11 cellular contexts compared by ENCODE assay signal in genomic region chr2:188295067-188295685, GRCh38. TPM values are rescaled to one million over a fixed set of nuclear protein-coding genes. Genes with fewer than 3 reads are reported as not detected.
DNase-seq lines count a peak whose midpoint lies in the region; ATAC-seq and TF ChIP-seq lines count a peak whose summit lies in the region.
"Had no signal": no experiment of that assay in that cellular context is flagged by ENCODE, and none has a peak within 500 bp of the region (broad histone marks: within the 10 kb centered on the region; RNA-seq: fewer than 3 reads in every experiment).

No MANE protein-coding gene starts in this region.

- CTCF ChIA-PET in PC-3 (lab: Charles Lee), result no interaction called here
- CTCF ChIA-PET in CD4-positive, alpha-beta memory T cell (lab: Charles Lee; ENCODE audit: partially characterized antibody), result no interaction called here

- H3K4me2 ChIP-seq in PC-3 (ENCODE audit: low read length) (peak overlapping the region; percentile 85), fibroblast of lung (ENCODE audit: extremely low read depth, insufficient read depth, low read length) (peak overlapping the region; percentile 68)

- H3K27ac Mint-ChIP-seq in CD4-positive, alpha-beta memory T cell, result no peak overlapping the region
- H3K27ac Mint-ChIP-seq: naive B cell; stimulated activated effector memory CD8-positive, alpha-beta T cell treated with anti-CD3 and anti-CD28 coated beads, Interleukin-12 subunit alpha, Interleukin-12 subunit beta, amount 100 ng/mL, for 72 hours had no signal

- ATAC-seq in PC-3 (no peak), HG03095 (IDR thresholded peaks at IDR 0.05; ENCODE audit: unreplicated experiment) (no peak), GM18511 (IDR thresholded peaks at IDR 0.05; ENCODE audit: unreplicated experiment) (no peak), GM21526 (IDR thresholded peaks at IDR 0.05; ENCODE audit: low FRiP score, unreplicated experiment) (no peak)
- ATAC-seq: stimulated activated effector memory CD8-positive, alpha-beta T cell treated with anti-CD3 and anti-CD28 coated beads, Interleukin-12 subunit alpha, Interleukin-12 subunit beta, amount 100 ng/mL, for 72 hours had no signal

- DNase-seq in BE2C (no peak), PC-3 (peak; percentile 33), fibroblast of lung (ENCODE audit: low read depth in 2 of 2) (no peak)
- no peak for DNase-seq in CD4-positive, alpha-beta memory T cell
- DNase-seq: activated CD4-positive, alpha-beta T cell treated with anti-CD3 and anti-CD28 coated beads for 1 hour; naive B cell had no signal

- no peaks in the 10 kb centered on the region for H3K9me2 ChIP-seq in PC-3 (replicated peaks; ENCODE audit: low read length)

- H3F3A ChIP-seq in PC-3 (ENCODE audit: low read length, unreplicated experiment), result peaks cover 13% of the 10 kb centered on the region

- H3K27me3 ChIP-seq in BE2C (no peaks in the 10 kb centered on the region), PC-3 (ENCODE audit: low read length) (no peaks in the 10 kb centered on the region), fibroblast of lung (ENCODE audit: control insufficient read depth, insufficient read depth, low read length) (no peaks in the 10 kb centered on the region), neuron (ENCODE audit: insufficient read depth, low read length) (no peaks in the 10 kb centered on the region)
- H3K27me3 ChIP-seq in CD4-positive, alpha-beta memory T cell (ENCODE audit: insufficient read depth, low read length), result peaks cover 4% of the 10 kb centered on the region

- H3K4me1 ChIP-seq in BE2C, result no peaks in the 10 kb centered on the region; the same call in 1 of the 2 replicates
- peaks cover 41% of the 10 kb centered on the region for H3K4me1 ChIP-seq in PC-3 (ENCODE audit: insufficient read depth, low read length)
- peaks cover 5% of the 10 kb centered on the region for H3K4me1 ChIP-seq in fibroblast of lung (ENCODE audit: control insufficient read depth, extremely low read depth, insufficient read depth, low read length)
- peaks cover 16% of the 10 kb centered on the region for H3K4me1 ChIP-seq in neuron (ENCODE audit: insufficient read depth, low read length)
- H3K4me1 ChIP-seq in CD4-positive, alpha-beta memory T cell (ENCODE audit: insufficient read depth, low read length), result no peaks in the 10 kb centered on the region

- H3K9me3 ChIP-seq in BE2C (no peaks in the 10 kb centered on the region), PC-3 (ENCODE audit: low read length) (peaks cover 11% of the 10 kb centered on the region), fibroblast of lung (ENCODE audit: control insufficient read depth, insufficient read depth, low read depth, low read length) (no peaks in the 10 kb centered on the region), neuron (ENCODE audit: low read length) (peaks cover 2% of the 10 kb centered on the region)
- no peaks in the 10 kb centered on the region for H3K9me3 ChIP-seq in CD4-positive, alpha-beta memory T cell (ENCODE audit: control insufficient read depth in 1 of 2, low read length in 2 of 2)

- H3K4me3 Mint-ChIP-seq in CD4-positive, alpha-beta memory T cell, result no peak overlapping the region
- H3K4me3 Mint-ChIP-seq: naive B cell; stimulated activated effector memory CD8-positive, alpha-beta T cell treated with anti-CD3 and anti-CD28 coated beads, Interleukin-12 subunit alpha, Interleukin-12 subunit beta, amount 100 ng/mL, for 72 hours had no signal

- H4K20me1 ChIP-seq in PC-3 (ENCODE audit: low read length), result no peaks in the 10 kb centered on the region
- H4K20me1 ChIP-seq in fibroblast of lung (ENCODE audit: control insufficient read depth, extremely low read depth, insufficient read depth, low read length), result no peaks in the 10 kb centered on the region

- H3K9ac ChIP-seq in PC-3 (ENCODE audit: low read length) (peak overlapping the region; percentile 90), fibroblast of lung (ENCODE audit: insufficient read depth, low read length) (no peak overlapping the region)

- no TSS peak for BruUV-seq in PC-3 (replicated peaks; lab: Mats Ljungman, UMichigan)

- H2AFZ ChIP-seq in PC-3 (ENCODE audit: low read length), result peak overlapping the region; percentile 49; the same call in 1 of the 2 replicates
- H2AFZ ChIP-seq in fibroblast of lung (ENCODE audit: low read length), result no peak overlapping the region
- H2AFZ ChIP-seq in neuron (ENCODE audit: low read depth, low read length), result no peak overlapping the region

- peaks cover 0 to 6% (median under 1%) of the 10 kb centered on the region in 8 donors for H3K9me3 Mint-ChIP-seq in CD4-positive, alpha-beta memory T cell

- H3K4me3 ChIP-seq in BE2C (ENCODE audit: low read depth, low read length) (peak overlapping the region; percentile 84), PC-3 (ENCODE audit: low read length) (peak overlapping the region; percentile 87), fibroblast of lung (replicated peaks in 1 of 4; ENCODE audit: control extremely low read depth in 1 of 4, insufficient read depth in 1 of 4, low read depth in 3 of 4, low read length in 4 of 4) (peak overlapping the region; percentile 16 to 98 (median 92)), neuron (ENCODE audit: low read length) (peak overlapping the region; percentile 59)
- H3K4me3 ChIP-seq in CD4-positive, alpha-beta memory T cell (ENCODE audit: low read length in 2 of 2), result no peak overlapping the region

- peak overlapping the region; percentile 83 for H3K27ac ChIP-seq in PC-3 (ENCODE audit: low read length)
- H3K27ac ChIP-seq in fibroblast of lung (ENCODE audit: insufficient read depth, low read length), result no peak overlapping the region
- no peak overlapping the region for H3K27ac ChIP-seq in CD4-positive, alpha-beta memory T cell (ENCODE audit: low read depth, low read length)

- H3K36me3 ChIP-seq in BE2C (no peaks in the 10 kb centered on the region), PC-3 (ENCODE audit: low read depth, low read length) (peaks cover 24% of the 10 kb centered on the region), fibroblast of lung (ENCODE audit: control insufficient read depth, insufficient read depth, low read length) (no peaks in the 10 kb centered on the region), neuron (ENCODE audit: insufficient read depth, low read length) (no peaks in the 10 kb centered on the region)
- H3K36me3 ChIP-seq in CD4-positive, alpha-beta memory T cell (ENCODE audit: insufficient read depth, low read length), result no peaks in the 10 kb centered on the region

- no peaks in the 10 kb centered on the region for H3K36me3 Mint-ChIP-seq in CD4-positive, alpha-beta memory T cell
- H3K36me3 Mint-ChIP-seq: stimulated activated effector memory CD8-positive, alpha-beta T cell treated with anti-CD3 and anti-CD28 coated beads, Interleukin-12 subunit alpha, Interleukin-12 subunit beta, amount 100 ng/mL, for 72 hours had no signal

- TF ChIP-seq CTCF in BE2C (IDR thresholded peaks at IDR 0.05; ENCODE audit: low read depth, low read length) (no peak), PC-3 (conservative IDR thresholded peaks at IDR 0.05; ENCODE audit: low read depth, low read length) (no peak), fibroblast of lung (conservative IDR thresholded peaks at IDR 0.05 in 1 of 2, IDR thresholded peaks at IDR 0.05 in 1 of 2; ENCODE audit: low read depth in 1 of 2, low read length in 2 of 2) (no peak)

- POLR2A ChIA-PET in PC-3 (lab: Charles Lee; ENCODE audit: unreplicated experiment), result no interaction called here
- POLR2A ChIA-PET in CD4-positive, alpha-beta memory T cell (lab: Charles Lee; ENCODE audit: partially characterized antibody), result no interaction called here

- peaks cover 0 to 10% (median 4%) of the 10 kb centered on the region in 4 donors for H3K4me1 Mint-ChIP-seq in CD4-positive, alpha-beta memory T cell

- intact Hi-C loops in PC-3 (cut with micrococcal nuclease), result no loop called here
- intact Hi-C loops in CD4-positive, alpha-beta memory T cell (cut with micrococcal nuclease), result no loop called here

- peaks cover 20% of the 10 kb centered on the region in 2 donors for H3K27me3 Mint-ChIP-seq in CD4-positive, alpha-beta memory T cell

- H3K79me2 ChIP-seq in PC-3 (ENCODE audit: low read length), result peaks cover 82% of the 10 kb centered on the region
- peaks cover 48% of the 10 kb centered on the region for H3K79me2 ChIP-seq in fibroblast of lung (ENCODE audit: control insufficient read depth, insufficient read depth, low read length)

RNA-seq across cellular contexts. Expression of gene GULP1, which starts 3.5 kb away (rescaled TPM):
- polyA plus RNA-seq in BE2C (2012; ENCODE audit: insufficient read depth, insufficient read length, low read depth), result 24.1 TPM
- 23.1 and 25.5 TPM in 2 replicates for total RNA-seq in PC-3 (2014; rRNA removed)
- 71.7 and 82.4 TPM in 2 replicates for total RNA-seq in fibroblast of lung
- 43.5 and 53.1 TPM in 2 replicates for polyA plus RNA-seq in fibroblast of lung
- 20.3 and 28.6 TPM in 2 replicates for polyA plus RNA-seq in fibroblast of lung (2012)
- 12.8 and 21.6 TPM in 2 replicates for polyA minus RNA-seq in fibroblast of lung (ENCODE audit: low replicate concordance)
- total RNA-seq in CD4-positive, alpha-beta memory T cell, result not detected
- polyA plus RNA-seq in CD4-positive, alpha-beta memory T cell, result not detected

Comparison
In these comparisons a context has a peak if more than half of its experiments do, and no peak if none do; other contexts are left out.
1. H3K4me3 ChIP-seq: peak in BE2C (single experiment), PC-3 (single experiment), fibroblast of lung (4 of 4) and neuron (single experiment); none in CD4-positive, alpha-beta memory T cell (0 of 2).
2. RNA of gene GULP1, which starts 3.5 kb away (total RNA-seq): 71.7 to 82.4 TPM in fibroblast of lung and 23.1 to 25.5 TPM in PC-3; not detected in CD4-positive, alpha-beta memory T cell; every median in the first group is over 10 times any median in the second.